ENCODE assay signal across 20 cellular contexts in the genomic region with DNA sequence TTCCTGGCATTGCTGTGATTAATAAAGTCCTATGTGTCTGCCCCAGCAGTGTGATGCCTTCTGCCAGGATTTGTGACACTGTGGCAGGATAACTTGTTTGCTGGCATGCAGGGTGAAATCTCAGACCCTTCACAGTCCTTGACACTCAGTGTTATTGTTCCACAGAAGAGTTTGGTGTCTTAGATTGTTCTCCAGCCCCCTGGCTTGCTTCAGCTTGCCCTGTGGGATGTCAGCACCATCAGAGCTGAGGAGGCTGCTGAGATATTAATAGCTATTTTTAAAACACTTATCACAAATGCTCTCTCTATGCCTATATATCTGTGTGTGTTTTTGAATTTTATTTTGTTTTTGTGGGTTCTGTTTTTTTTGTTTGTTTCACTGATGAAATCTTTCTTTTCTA.
DNase-seq lines count a peak whose midpoint lies in the region; ATAC-seq and TF ChIP-seq lines count a peak whose summit lies in the region.
"Had no signal": no experiment of that assay in that cellular context is flagged by ENCODE, and none has a peak within 500 bp of the region (broad histone marks: within the 10 kb centered on the region; RNA-seq: fewer than 3 reads in every experiment).

No MANE protein-coding gene starts in this region.

- H2AK9ac ChIP-seq in IMR-90 (replicated peaks; ENCODE audit: low read depth, low read length, poor library complexity): no peak overlapping the region

- H4K5ac ChIP-seq in IMR-90 (ENCODE audit: low read depth, low read length): peak overlapping the region; percentile 1; the same call in 1 of the 2 replicates

- ATAC-seq in IMR-90 (ENCODE audit: low read depth) (no peak), sciatic nerve (no peak)
- ATAC-seq in activated CD8-positive, alpha-beta T cell treated with anti-CD3 and anti-CD28 coated beads, Interleukin-2, amount 10 ng/mL, durations not matched to agents 7 days and 5 days: no peak
- ATAC-seq: gastrocnemius medialis, left colon, pancreas, T-helper 17 cell had no signal

- peaks cover 74% of the 10 kb centered on the region for H3F3A ChIP-seq in GM23248 (ENCODE audit: insufficient read depth)

- H3K9me3 Mint-ChIP-seq in nephron: no peaks in the 10 kb centered on the region
- H3K9me3 Mint-ChIP-seq in activated CD8-positive, alpha-beta T cell treated with anti-CD3 and anti-CD28 coated beads, Interleukin-2, amount 10 ng/mL, durations not matched to agents 7 days and 5 days (ENCODE audit: insufficient read depth): peaks cover 3% of the 10 kb centered on the region

- in situ Hi-C loops in GM23248 (cut with MboI): no loop called here
- in situ Hi-C loops in IMR-90 (cut with MboI; ENCODE audit: low sequenced_read_pairs): no loop called here

- peaks cover 73% of the 10 kb centered on the region for H3K4me1 Mint-ChIP-seq in nephron
- peaks cover 26% of the 10 kb centered on the region for H3K4me1 Mint-ChIP-seq in activated CD8-positive, alpha-beta T cell treated with anti-CD3 and anti-CD28 coated beads, Interleukin-2, amount 10 ng/mL, durations not matched to agents 7 days and 5 days (ENCODE audit: low read depth)

- dilution Hi-C loops in IMR-90 (cut with HindIII; ENCODE audit: low sequenced_read_pairs, unreplicated experiment): no loop called here

- 0 out of 2 replicates have a peak overlapping the region, but pooled peaks have one; percentile 63 for H3K9ac ChIP-seq in GM23248
- H3K9ac ChIP-seq in IMR-90 (ENCODE audit: low read depth, low read length): no peak overlapping the region

- peaks cover 27% of the 10 kb centered on the region for H3K9me1 ChIP-seq in IMR-90 (ENCODE audit: insufficient read depth, low read length)

- intact Hi-C loops in IMR-90 (cut with micrococcal nuclease): no loop called here
- intact Hi-C loops in sciatic nerve (cut with DNase I): no loop called here

- H3K27me3 ChIP-seq in GM23248 (replicated peaks; ENCODE audit: insufficient read depth) (no peaks in the 10 kb centered on the region), IMR-90 (ENCODE audit: control insufficient read depth, insufficient read depth, low read length) (no peaks in the 10 kb centered on the region)
- H3K27me3 ChIP-seq: ascending aorta, BE2C, gastrocnemius medialis, pancreas had no signal

- TF ChIP-seq CTCF in IMR-90 (conservative IDR thresholded peaks at IDR 0.05; ENCODE audit: low read depth, low read length) (no peak), choroid plexus epithelial cell (conservative IDR thresholded peaks at IDR 0.05; ENCODE audit: low read depth, low read length) (no peak), nephron (IDR thresholded peaks at IDR 0.05; ENCODE audit: unreplicated experiment in 3 of 3) (no peak)

- peak overlapping the region; percentile 85; the same call in 2 of the 3 replicates for H2BK15ac ChIP-seq in IMR-90 (ENCODE audit: low read depth, low read length)

- H4K91ac ChIP-seq in IMR-90 (ENCODE audit: insufficient read depth, low read depth, low read length): peak overlapping the region; percentile 69

- H3K56ac ChIP-seq in IMR-90 (ENCODE audit: extremely low read depth, insufficient read depth, low read length): no peak overlapping the region

- POLR2A ChIA-PET in IMR-90 (lab: Charles Lee; ENCODE audit: unreplicated experiment): no interaction called here
- POLR2A ChIA-PET in activated CD8-positive, alpha-beta T cell treated with anti-CD3 and anti-CD28 coated beads, Interleukin-2, amount 10 ng/mL, durations not matched to agents 7 days and 5 days (lab: Charles Lee): no interaction called here

- H3K4me2 ChIP-seq in GM23248 (ENCODE audit: unreplicated experiment): peak overlapping the region; percentile 71
- H3K4me2 ChIP-seq in IMR-90 (ENCODE audit: low read depth, low read length): no peak overlapping the region

- peak overlapping the region; percentile 54; the same call in 1 of the 2 replicates for H3K23ac ChIP-seq in IMR-90 (ENCODE audit: low read depth, low read length)

- H3K4me3 ChIP-seq in GM23248 (no peak overlapping the region), IMR-90 (ENCODE audit: insufficient read depth, low read depth, low read length) (no peak overlapping the region), choroid plexus epithelial cell (ENCODE audit: low read depth, low read length) (no peak overlapping the region)
- H3K4me3 ChIP-seq: ascending aorta, gastrocnemius medialis, pancreas had no signal

- peak overlapping the region; percentile 58; the same call in 1 of the 2 replicates for H3K14ac ChIP-seq in IMR-90 (replicated peaks; ENCODE audit: low read depth, low read length)

- H3K79me1 ChIP-seq in IMR-90 (ENCODE audit: low read depth in 1 of 2, low read length in 2 of 2): peaks cover 42 to 73% of the 10 kb centered on the region in 2 experiments

- peaks cover 78% of the 10 kb centered on the region for H3K4me1 ChIP-seq in GM23248 (ENCODE audit: insufficient read depth)
- H3K4me1 ChIP-seq in IMR-90 (ENCODE audit: control insufficient read depth, insufficient read depth, low read length): peaks cover 37% of the 10 kb centered on the region
- H3K4me1 ChIP-seq: ascending aorta, BE2C, gastrocnemius medialis had no signal

- H3K27ac ChIP-seq in GM23248 (0 out of 2 replicates have a peak overlapping the region, but pooled peaks have one; percentile 11), IMR-90 (ENCODE audit: insufficient read depth, low read length) (no peak overlapping the region)
- H3K27ac ChIP-seq: ascending aorta, gastrocnemius medialis, HL-60, pancreas had no signal

- H3K27me3 Mint-ChIP-seq in nephron (ENCODE audit: low read depth): no peaks in the 10 kb centered on the region
- no peaks in the 10 kb centered on the region for H3K27me3 Mint-ChIP-seq in activated CD8-positive, alpha-beta T cell treated with anti-CD3 and anti-CD28 coated beads, Interleukin-2, amount 10 ng/mL, durations not matched to agents 7 days and 5 days (ENCODE audit: low read depth)
- H3K27me3 Mint-ChIP-seq: activated B cell treated with CpG ODN at 0.5 μM for 24 hours, T-helper 17 cell had no signal

- no peaks in the 10 kb centered on the region for H3K9me3 ChIP-seq in GM23248 (ENCODE audit: low read depth)
- H3K9me3 ChIP-seq in IMR-90 (ENCODE audit: control insufficient read depth, insufficient read depth, low read length): no peaks in the 10 kb centered on the region
- H3K9me3 ChIP-seq: ascending aorta, BE2C, gastrocnemius medialis, pancreas had no signal

- H2BK5ac ChIP-seq in IMR-90 (ENCODE audit: low read depth, low read length, poor library complexity, severe bottlenecking): no peak overlapping the region

- H3K36me3 Mint-ChIP-seq in nephron (ENCODE audit: low read depth): no peaks in the 10 kb centered on the region
- H3K36me3 Mint-ChIP-seq in activated CD8-positive, alpha-beta T cell treated with anti-CD3 and anti-CD28 coated beads, Interleukin-2, amount 10 ng/mL, durations not matched to agents 7 days and 5 days (ENCODE audit: low read depth): peaks cover 8% of the 10 kb centered on the region

- no peak for TF ChIP-seq POLR2A in IMR-90 (IDR thresholded peaks at IDR 0.05; ENCODE audit: low read depth, low read length)

- peak overlapping the region; percentile 76 for H2BK20ac ChIP-seq in IMR-90 (ENCODE audit: low read depth, low read length)

- peak overlapping the region; percentile 79 for H2BK120ac ChIP-seq in IMR-90 (ENCODE audit: low read depth, low read length)

- no peak overlapping the region for H3K4me3 Mint-ChIP-seq in nephron
- no peak overlapping the region for H3K4me3 Mint-ChIP-seq in activated CD8-positive, alpha-beta T cell treated with anti-CD3 and anti-CD28 coated beads, Interleukin-2, amount 10 ng/mL, durations not matched to agents 7 days and 5 days
- H3K4me3 Mint-ChIP-seq: H9 had no signal

- H2AK5ac ChIP-seq in IMR-90 (ENCODE audit: low read depth, low read length): peak overlapping the region; percentile 83

- peak overlapping the region; percentile 3 for H3K18ac ChIP-seq in IMR-90 (ENCODE audit: low read depth, low read length)

- H3K79me2 ChIP-seq in GM23248 (ENCODE audit: insufficient read depth): peaks cover 91% of the 10 kb centered on the region

- H3K36me3 ChIP-seq in GM23248 (ENCODE audit: low read depth) (no peaks in the 10 kb centered on the region), IMR-90 (ENCODE audit: control insufficient read depth, insufficient read depth, low read length) (no peaks in the 10 kb centered on the region)
- H3K36me3 ChIP-seq: ascending aorta, BE2C, gastrocnemius medialis, pancreas had no signal

- no peaks in the 10 kb centered on the region for H4K20me1 ChIP-seq in GM23248 (ENCODE audit: insufficient read depth)
- peaks cover 7% of the 10 kb centered on the region; the same call in 1 of the 2 replicates for H4K20me1 ChIP-seq in IMR-90 (ENCODE audit: insufficient read depth, low read length)

- TF ChIP-seq RAD21 in IMR-90 (IDR thresholded peaks at IDR 0.05; ENCODE audit: low read length): no peak

- BruUV-seq in IMR-90 (replicated peaks; lab: Mats Ljungman, UMichigan): no TSS peak

- no peaks in the 10 kb centered on the region for H3K9me2 ChIP-seq in GM23248 (ENCODE audit: insufficient read depth)

- peak overlapping the region; percentile 70 for H3K4ac ChIP-seq in IMR-90 (ENCODE audit: low read depth, low read length)

- peak overlapping the region; percentile 36 to 79 (median 66) for H3K27ac Mint-ChIP-seq in nephron
- H3K27ac Mint-ChIP-seq in activated CD8-positive, alpha-beta T cell treated with anti-CD3 and anti-CD28 coated beads, Interleukin-2, amount 10 ng/mL, durations not matched to agents 7 days and 5 days: no peak overlapping the region
- H3K27ac Mint-ChIP-seq: activated B cell treated with CpG ODN at 0.5 μM for 24 hours had no signal

- H2AFZ ChIP-seq in GM23248: no peak overlapping the region
- no peak overlapping the region for H2AFZ ChIP-seq in IMR-90 (replicated peaks; ENCODE audit: low read length, poor library complexity)

- CTCF ChIA-PET in IMR-90 (lab: Yijun Ruan, JAX): no interaction called here
- CTCF ChIA-PET in activated CD8-positive, alpha-beta T cell treated with anti-CD3 and anti-CD28 coated beads, Interleukin-2, amount 10 ng/mL, durations not matched to agents 7 days and 5 days (lab: Charles Lee): no interaction called here

- H4K8ac ChIP-seq in IMR-90 (ENCODE audit: low read depth in 2 of 2, low read length in 2 of 2): peak overlapping the region; percentile 62 to 73; a peak in 3 of 4 replicates

- DNase-seq in GM23248: no peak
- DNase-seq in IMR-90: no peak
- peak; percentile 37 for DNase-seq in choroid plexus epithelial cell (ENCODE audit: low read depth)
- no peak for DNase-seq in sciatic nerve (ENCODE audit: low spot score)
- no peak for DNase-seq in activated CD8-positive, alpha-beta T cell treated with anti-CD3 and anti-CD28 coated beads, Interleukin-2, amount 10 ng/mL, durations not matched to agents 7 days and 5 days
- no peak for DNase-seq in Ammon's horn (ENCODE audit: low spot score)
- DNase-seq: activated B cell treated with CpG ODN at 0.5 μM for 24 hours; BE2C; gastrocnemius medialis; H9; left colon; NCI-H1930; NCI-H510A treated with DMSO at 0.1 percent for 48 hours; pancreas; SHP77; stimulated activated CD4-positive, alpha-beta T cell treated with anti-CD3 and anti-CD28 coated beads, Interleukin-4, amount 100 ng/mL, for 24 hours; T-helper 17 cell had no signal

TF ChIP-seq in IMR-90, 13 proteins besides CTCF, POLR2A, EP300 and RAD21 (continues in another document):
- no peak for TF ChIP-seq MXI1 (IDR thresholded peaks at IDR 0.05; ENCODE audit: borderline replicate concordance, low read depth, low read length)
- TF ChIP-seq NFE2L2 (IDR thresholded peaks at IDR 0.05; ENCODE audit: low read depth, low read length): no peak
- TF ChIP-seq MAFK (IDR thresholded peaks at IDR 0.05; ENCODE audit: low read depth, low read length): no peak
